Comparison of ENCODE assay signal across 1 cellular context in the genomic region with DNA sequence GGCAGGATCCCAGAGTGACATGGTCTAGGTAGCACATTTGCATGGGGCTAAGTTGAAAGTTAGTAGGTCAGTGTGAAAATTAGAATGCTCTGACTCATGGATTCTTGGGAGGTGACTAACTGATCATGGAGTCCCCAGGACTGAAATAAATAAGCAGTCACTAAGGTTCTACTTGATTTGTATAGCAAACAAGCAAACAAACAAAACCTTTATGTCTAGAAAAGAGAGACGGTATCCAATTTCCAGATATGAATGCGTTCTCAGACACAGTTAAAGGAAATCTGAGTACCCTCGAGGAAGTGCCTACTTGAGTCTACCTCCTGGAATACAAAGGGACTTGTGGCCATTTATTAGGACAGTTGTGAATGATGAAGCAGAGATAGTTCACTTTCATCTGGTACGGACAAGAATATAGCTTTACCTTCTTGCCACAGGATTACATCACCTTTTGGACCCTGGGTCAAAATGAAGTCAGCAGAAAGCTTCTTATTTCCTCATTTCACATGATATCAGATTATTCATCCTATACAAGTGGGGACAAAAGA.
TF ChIP-seq lines count a peak whose summit lies in the region.

No MANE protein-coding gene starts in this region.

TF ChIP-seq in K562, 482 proteins besides CTCF, POLR2A, EP300 and RAD21 (continued from another document):
- TF ChIP-seq, protein P1, sequence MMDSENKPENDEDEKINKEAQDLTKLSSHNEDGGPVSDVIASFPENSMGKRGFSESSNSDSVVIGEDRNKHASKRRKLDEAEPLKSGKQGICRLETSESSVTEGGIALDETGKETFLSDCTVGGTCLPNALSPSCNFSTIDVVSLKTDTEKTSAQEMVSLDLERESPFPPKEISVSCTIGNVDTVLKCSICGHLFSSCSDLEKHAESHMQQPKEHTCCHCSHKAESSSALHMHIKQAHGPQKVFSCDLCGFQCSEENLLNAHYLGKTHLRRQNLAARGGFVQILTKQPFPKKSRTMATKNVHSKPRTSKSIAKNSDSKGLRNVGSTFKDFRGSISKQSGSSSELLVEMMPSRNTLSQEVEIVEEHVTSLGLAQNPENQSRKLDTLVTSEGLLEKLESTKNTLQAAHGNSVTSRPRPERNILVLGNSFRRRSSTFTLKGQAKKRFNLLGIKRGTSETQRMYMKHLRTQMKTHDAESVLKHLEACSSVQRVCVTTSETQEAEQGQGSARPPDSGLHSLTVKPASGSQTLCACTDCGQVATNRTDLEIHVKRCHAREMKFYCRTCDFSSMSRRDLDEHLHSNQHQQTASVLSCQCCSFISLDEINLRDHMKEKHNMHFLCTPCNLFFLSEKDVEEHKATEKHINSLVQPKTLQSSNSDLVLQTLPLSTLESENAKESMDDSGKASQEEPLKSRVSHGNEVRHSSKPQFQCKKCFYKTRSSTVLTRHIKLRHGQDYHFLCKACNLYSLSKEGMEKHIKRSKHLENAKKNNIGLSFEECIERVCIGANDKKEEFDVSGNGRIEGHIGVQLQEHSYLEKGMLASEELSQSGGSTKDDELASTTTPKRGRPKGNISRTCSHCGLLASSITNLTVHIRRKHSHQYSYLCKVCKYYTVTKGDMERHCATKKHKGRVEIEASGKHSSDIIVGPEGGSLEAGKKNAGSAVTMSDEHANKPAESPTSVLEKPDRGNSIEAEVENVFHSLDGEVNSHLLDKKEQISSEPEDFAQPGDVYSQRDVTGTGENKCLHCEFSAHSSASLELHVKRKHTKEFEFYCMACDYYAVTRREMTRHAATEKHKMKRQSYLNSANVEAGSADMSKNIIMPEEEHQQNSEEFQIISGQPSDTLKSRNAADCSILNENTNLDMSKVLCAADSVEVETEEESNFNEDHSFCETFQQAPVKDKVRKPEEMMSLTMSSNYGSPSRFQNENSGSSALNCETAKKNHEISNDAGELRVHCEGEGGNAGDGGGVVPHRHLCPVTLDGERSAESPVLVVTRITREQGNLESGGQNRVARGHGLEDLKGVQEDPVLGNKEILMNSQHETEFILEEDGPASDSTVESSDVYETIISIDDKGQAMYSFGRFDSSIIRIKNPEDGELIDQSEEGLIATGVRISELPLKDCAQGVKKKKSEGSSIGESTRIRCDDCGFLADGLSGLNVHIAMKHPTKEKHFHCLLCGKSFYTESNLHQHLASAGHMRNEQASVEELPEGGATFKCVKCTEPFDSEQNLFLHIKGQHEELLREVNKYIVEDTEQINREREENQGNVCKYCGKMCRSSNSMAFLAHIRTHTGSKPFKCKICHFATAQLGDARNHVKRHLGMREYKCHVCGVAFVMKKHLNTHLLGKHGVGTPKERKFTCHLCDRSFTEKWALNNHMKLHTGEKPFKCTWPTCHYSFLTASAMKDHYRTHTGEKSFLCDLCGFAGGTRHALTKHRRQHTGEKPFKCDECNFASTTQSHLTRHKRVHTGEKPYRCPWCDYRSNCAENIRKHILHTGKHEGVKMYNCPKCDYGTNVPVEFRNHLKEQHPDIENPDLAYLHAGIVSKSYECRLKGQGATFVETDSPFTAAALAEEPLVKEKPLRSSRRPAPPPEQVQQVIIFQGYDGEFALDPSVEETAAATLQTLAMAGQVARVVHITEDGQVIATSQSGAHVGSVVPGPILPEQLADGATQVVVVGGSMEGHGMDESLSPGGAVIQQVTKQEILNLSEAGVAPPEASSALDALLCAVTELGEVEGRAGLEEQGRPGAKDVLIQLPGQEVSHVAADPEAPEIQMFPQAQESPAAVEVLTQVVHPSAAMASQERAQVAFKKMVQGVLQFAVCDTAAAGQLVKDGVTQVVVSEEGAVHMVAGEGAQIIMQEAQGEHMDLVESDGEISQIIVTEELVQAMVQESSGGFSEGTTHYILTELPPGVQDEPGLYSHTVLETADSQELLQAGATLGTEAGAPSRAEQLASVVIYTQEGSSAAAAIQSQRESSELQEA (IDR thresholded peaks at IDR 0.05; ENCODE audit: low read depth) = no peak
- TF ChIP-seq ZNF239 (CRISPR knock-in tag; IDR thresholded peaks at IDR 0.05) (0 out of 2 replicates have a peak, but pooled peaks have one; percentile 1), FOSL1 (tag; conservative IDR thresholded peaks at IDR 0.05) (peak; percentile 91), CHD1 (IDR thresholded peaks at IDR 0.05; ENCODE audit: low read length) (no peak), ZNF785 (CRISPR knock-in tag; IDR thresholded peaks at IDR 0.05) (no peak), NR2C1 (IDR thresholded peaks at IDR 0.05) (peak; percentile 63; the same call in 1 of the 2 replicates), NR2C1 (tag; IDR thresholded peaks at IDR 0.05) (peak; percentile 77), KLF10 (CRISPR knock-in tag; IDR thresholded peaks at IDR 0.05) (no peak), ZNF316 (IDR thresholded peaks at IDR 0.05) (no peak), ILF3 (IDR thresholded peaks at IDR 0.05; ENCODE audit: borderline replicate concordance) (no peak), FOXK2 (conservative IDR thresholded peaks at IDR 0.05 in 1 of 2, IDR thresholded peaks at IDR 0.05 in 1 of 2; ENCODE audit: low read depth in 2 of 2) (no peak; a peak in 1 of 4 replicates), NR1H2 (CRISPR knock-in tag; IDR thresholded peaks at IDR 0.05) (no peak), KLF1 (tag; IDR thresholded peaks at IDR 0.05) (no peak), TCF3 (CRISPR knock-in tag; IDR thresholded peaks at IDR 0.05) (no peak), RBBP5 (IDR thresholded peaks at IDR 0.05; ENCODE audit: borderline replicate concordance, insufficient read depth, low read length, poor library complexity, severe bottlenecking) (no peak), ZNF197 (CRISPR knock-in tag; IDR thresholded peaks at IDR 0.05; ENCODE audit: low read depth) (peak; percentile 73; the same call in 1 of the 2 replicates), ZFP30 (CRISPR knock-in tag; IDR thresholded peaks at IDR 0.05; ENCODE audit: borderline replicate concordance) (no peak), ZNF121 (CRISPR knock-in tag; conservative IDR thresholded peaks at IDR 0.05) (no peak), SREBF2 (CRISPR knock-in tag; IDR thresholded peaks at IDR 0.05) (no peak), ETS2 (tag; IDR thresholded peaks at IDR 0.05; ENCODE audit: borderline replicate concordance, poor library complexity, severe bottlenecking) (no peak), KDM5B (IDR thresholded peaks at IDR 0.05; ENCODE audit: insufficient replicate concordance, low read depth, low read length) (no peak), MBD2 (IDR thresholded peaks at IDR 0.05; ENCODE audit: borderline replicate concordance, low read depth) (no peak), NBN (IDR thresholded peaks at IDR 0.05; ENCODE audit: low read depth) (peak; percentile 59; the same call in 1 of the 2 replicates), KAT2B (IDR thresholded peaks at IDR 0.05; ENCODE audit: low read depth, low read length) (no peak)
- TF ChIP-seq, protein P2, sequence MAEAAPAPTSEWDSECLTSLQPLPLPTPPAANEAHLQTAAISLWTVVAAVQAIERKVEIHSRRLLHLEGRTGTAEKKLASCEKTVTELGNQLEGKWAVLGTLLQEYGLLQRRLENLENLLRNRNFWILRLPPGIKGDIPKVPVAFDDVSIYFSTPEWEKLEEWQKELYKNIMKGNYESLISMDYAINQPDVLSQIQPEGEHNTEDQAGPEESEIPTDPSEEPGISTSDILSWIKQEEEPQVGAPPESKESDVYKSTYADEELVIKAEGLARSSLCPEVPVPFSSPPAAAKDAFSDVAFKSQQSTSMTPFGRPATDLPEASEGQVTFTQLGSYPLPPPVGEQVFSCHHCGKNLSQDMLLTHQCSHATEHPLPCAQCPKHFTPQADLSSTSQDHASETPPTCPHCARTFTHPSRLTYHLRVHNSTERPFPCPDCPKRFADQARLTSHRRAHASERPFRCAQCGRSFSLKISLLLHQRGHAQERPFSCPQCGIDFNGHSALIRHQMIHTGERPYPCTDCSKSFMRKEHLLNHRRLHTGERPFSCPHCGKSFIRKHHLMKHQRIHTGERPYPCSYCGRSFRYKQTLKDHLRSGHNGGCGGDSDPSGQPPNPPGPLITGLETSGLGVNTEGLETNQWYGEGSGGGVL (CRISPR knock-in tag; IDR thresholded peaks at IDR 0.05) = no peak
- TF ChIP-seq, protein P3, sequence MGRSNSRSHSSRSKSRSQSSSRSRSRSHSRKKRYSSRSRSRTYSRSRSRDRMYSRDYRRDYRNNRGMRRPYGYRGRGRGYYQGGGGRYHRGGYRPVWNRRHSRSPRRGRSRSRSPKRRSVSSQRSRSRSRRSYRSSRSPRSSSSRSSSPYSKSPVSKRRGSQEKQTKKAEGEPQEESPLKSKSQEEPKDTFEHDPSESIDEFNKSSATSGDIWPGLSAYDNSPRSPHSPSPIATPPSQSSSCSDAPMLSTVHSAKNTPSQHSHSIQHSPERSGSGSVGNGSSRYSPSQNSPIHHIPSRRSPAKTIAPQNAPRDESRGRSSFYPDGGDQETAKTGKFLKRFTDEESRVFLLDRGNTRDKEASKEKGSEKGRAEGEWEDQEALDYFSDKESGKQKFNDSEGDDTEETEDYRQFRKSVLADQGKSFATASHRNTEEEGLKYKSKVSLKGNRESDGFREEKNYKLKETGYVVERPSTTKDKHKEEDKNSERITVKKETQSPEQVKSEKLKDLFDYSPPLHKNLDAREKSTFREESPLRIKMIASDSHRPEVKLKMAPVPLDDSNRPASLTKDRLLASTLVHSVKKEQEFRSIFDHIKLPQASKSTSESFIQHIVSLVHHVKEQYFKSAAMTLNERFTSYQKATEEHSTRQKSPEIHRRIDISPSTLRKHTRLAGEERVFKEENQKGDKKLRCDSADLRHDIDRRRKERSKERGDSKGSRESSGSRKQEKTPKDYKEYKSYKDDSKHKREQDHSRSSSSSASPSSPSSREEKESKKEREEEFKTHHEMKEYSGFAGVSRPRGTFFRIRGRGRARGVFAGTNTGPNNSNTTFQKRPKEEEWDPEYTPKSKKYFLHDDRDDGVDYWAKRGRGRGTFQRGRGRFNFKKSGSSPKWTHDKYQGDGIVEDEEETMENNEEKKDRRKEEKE (IDR thresholded peaks at IDR 0.05; ENCODE audit: borderline replicate concordance in 1 of 2, control insufficient read depth in 1 of 2, low read depth in 2 of 2, low read length in 1 of 2) = no peak
- TF ChIP-seq, protein P4, sequence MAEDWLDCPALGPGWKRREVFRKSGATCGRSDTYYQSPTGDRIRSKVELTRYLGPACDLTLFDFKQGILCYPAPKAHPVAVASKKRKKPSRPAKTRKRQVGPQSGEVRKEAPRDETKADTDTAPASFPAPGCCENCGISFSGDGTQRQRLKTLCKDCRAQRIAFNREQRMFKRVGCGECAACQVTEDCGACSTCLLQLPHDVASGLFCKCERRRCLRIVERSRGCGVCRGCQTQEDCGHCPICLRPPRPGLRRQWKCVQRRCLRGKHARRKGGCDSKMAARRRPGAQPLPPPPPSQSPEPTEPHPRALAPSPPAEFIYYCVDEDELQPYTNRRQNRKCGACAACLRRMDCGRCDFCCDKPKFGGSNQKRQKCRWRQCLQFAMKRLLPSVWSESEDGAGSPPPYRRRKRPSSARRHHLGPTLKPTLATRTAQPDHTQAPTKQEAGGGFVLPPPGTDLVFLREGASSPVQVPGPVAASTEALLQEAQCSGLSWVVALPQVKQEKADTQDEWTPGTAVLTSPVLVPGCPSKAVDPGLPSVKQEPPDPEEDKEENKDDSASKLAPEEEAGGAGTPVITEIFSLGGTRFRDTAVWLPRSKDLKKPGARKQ (CRISPR knock-in tag; IDR thresholded peaks at IDR 0.05) = no peak
- TF ChIP-seq, protein P5, sequence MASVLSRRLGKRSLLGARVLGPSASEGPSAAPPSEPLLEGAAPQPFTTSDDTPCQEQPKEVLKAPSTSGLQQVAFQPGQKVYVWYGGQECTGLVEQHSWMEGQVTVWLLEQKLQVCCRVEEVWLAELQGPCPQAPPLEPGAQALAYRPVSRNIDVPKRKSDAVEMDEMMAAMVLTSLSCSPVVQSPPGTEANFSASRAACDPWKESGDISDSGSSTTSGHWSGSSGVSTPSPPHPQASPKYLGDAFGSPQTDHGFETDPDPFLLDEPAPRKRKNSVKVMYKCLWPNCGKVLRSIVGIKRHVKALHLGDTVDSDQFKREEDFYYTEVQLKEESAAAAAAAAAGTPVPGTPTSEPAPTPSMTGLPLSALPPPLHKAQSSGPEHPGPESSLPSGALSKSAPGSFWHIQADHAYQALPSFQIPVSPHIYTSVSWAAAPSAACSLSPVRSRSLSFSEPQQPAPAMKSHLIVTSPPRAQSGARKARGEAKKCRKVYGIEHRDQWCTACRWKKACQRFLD (CRISPR knock-in tag; IDR thresholded peaks at IDR 0.05) = no peak
